In genomic region chr13:61002686-61003085, GRCh38 we compare ENCODE assay signal across 2 cellular contexts.
TF ChIP-seq lines count a peak whose summit lies in the region.

No MANE protein-coding gene starts in this region.

TF ChIP-seq in GM23338, 12 proteins besides CTCF, POLR2A, EP300 and RAD21:
- TF ChIP-seq ZNF462 (CRISPR knock-in tag; IDR thresholded peaks at IDR 0.05) (no peak), STAT1 (IDR thresholded peaks at IDR 0.05; ENCODE audit: unreplicated experiment) (no peak), ZNF114 (CRISPR knock-in tag; IDR thresholded peaks at IDR 0.05) (no peak), CREB1 (CRISPR knock-in tag; IDR thresholded peaks at IDR 0.05; ENCODE audit: low read depth) (no peak), JUNB (IDR thresholded peaks at IDR 0.05; ENCODE audit: unreplicated experiment) (no peak), EZH2phosphoT487 (IDR thresholded peaks at IDR 0.05; ENCODE audit: unreplicated experiment) (no peak), POLR2AphosphoS5 (IDR thresholded peaks at IDR 0.05; ENCODE audit: low read depth) (no peak), EZH2 (IDR thresholded peaks at IDR 0.05; ENCODE audit: low read depth, unreplicated experiment) (no peak), ZNF331 (CRISPR knock-in tag; IDR thresholded peaks at IDR 0.05; ENCODE audit: low read depth) (no peak), NANOG (IDR thresholded peaks at IDR 0.05; ENCODE audit: borderline replicate concordance) (no peak)
- TF ChIP-seq, protein P1, sequence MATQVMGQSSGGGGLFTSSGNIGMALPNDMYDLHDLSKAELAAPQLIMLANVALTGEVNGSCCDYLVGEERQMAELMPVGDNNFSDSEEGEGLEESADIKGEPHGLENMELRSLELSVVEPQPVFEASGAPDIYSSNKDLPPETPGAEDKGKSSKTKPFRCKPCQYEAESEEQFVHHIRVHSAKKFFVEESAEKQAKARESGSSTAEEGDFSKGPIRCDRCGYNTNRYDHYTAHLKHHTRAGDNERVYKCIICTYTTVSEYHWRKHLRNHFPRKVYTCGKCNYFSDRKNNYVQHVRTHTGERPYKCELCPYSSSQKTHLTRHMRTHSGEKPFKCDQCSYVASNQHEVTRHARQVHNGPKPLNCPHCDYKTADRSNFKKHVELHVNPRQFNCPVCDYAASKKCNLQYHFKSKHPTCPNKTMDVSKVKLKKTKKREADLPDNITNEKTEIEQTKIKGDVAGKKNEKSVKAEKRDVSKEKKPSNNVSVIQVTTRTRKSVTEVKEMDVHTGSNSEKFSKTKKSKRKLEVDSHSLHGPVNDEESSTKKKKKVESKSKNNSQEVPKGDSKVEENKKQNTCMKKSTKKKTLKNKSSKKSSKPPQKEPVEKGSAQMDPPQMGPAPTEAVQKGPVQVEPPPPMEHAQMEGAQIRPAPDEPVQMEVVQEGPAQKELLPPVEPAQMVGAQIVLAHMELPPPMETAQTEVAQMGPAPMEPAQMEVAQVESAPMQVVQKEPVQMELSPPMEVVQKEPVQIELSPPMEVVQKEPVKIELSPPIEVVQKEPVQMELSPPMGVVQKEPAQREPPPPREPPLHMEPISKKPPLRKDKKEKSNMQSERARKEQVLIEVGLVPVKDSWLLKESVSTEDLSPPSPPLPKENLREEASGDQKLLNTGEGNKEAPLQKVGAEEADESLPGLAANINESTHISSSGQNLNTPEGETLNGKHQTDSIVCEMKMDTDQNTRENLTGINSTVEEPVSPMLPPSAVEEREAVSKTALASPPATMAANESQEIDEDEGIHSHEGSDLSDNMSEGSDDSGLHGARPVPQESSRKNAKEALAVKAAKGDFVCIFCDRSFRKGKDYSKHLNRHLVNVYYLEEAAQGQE (IDR thresholded peaks at IDR 0.05; ENCODE audit: unreplicated experiment) = no peak
- TF ChIP-seq, protein P2, sequence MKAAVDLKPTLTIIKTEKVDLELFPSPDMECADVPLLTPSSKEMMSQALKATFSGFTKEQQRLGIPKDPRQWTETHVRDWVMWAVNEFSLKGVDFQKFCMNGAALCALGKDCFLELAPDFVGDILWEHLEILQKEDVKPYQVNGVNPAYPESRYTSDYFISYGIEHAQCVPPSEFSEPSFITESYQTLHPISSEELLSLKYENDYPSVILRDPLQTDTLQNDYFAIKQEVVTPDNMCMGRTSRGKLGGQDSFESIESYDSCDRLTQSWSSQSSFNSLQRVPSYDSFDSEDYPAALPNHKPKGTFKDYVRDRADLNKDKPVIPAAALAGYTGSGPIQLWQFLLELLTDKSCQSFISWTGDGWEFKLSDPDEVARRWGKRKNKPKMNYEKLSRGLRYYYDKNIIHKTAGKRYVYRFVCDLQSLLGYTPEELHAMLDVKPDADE (IDR thresholded peaks at IDR 0.05) = no peak

TF ChIP-seq in WTC11, 78 proteins besides CTCF, POLR2A, EP300 and RAD21 (continued from another document):
- TF ChIP-seq FOXP1 (CRISPR knock-in tag; IDR thresholded peaks at IDR 0.05; ENCODE audit: borderline replicate concordance) (no peak), ERG (CRISPR knock-in tag; IDR thresholded peaks at IDR 0.05) (no peak), GRHL2 (CRISPR knock-in tag; IDR thresholded peaks at IDR 0.05; ENCODE audit: insufficient replicate concordance, severe bottlenecking) (no peak), ZNF232 (CRISPR knock-in tag; IDR thresholded peaks at IDR 0.05) (no peak), ZBTB43 (CRISPR knock-in tag; IDR thresholded peaks at IDR 0.05) (no peak), SP1 (CRISPR knock-in tag; conservative IDR thresholded peaks at IDR 0.05) (no peak), JUN (CRISPR knock-in tag; IDR thresholded peaks at IDR 0.05) (no peak), ZNF121 (CRISPR knock-in tag; IDR thresholded peaks at IDR 0.05) (no peak)
